ENCODE assay signal across 1 cellular context in genomic region chr16:11360581-11360980, GRCh38.
TF ChIP-seq lines count a peak whose summit lies in the region.

No MANE protein-coding gene starts in this region.

TF ChIP-seq in WTC11, 78 proteins besides CTCF, POLR2A, EP300 and RAD21 (continued from another document):
- TF ChIP-seq AFF4 (CRISPR knock-in tag; IDR thresholded peaks at IDR 0.05; ENCODE audit: borderline replicate concordance) (no peak), CREB1 (CRISPR knock-in tag; IDR thresholded peaks at IDR 0.05) (no peak), NFE2L1 (CRISPR knock-in tag; IDR thresholded peaks at IDR 0.05) (no peak), TEAD4 (CRISPR knock-in tag; IDR thresholded peaks at IDR 0.05) (no peak), ATF1 (CRISPR knock-in tag; IDR thresholded peaks at IDR 0.05) (no peak), STAT6 (CRISPR knock-in tag; conservative IDR thresholded peaks at IDR 0.05; ENCODE audit: low read depth) (no peak), ZSCAN18 (CRISPR knock-in tag; IDR thresholded peaks at IDR 0.05) (no peak), RELA (CRISPR knock-in tag; IDR thresholded peaks at IDR 0.05; ENCODE audit: borderline replicate concordance) (no peak), ZBTB21 (CRISPR knock-in tag; IDR thresholded peaks at IDR 0.05; ENCODE audit: borderline replicate concordance) (no peak), KAT7 (CRISPR knock-in tag; IDR thresholded peaks at IDR 0.05; ENCODE audit: borderline replicate concordance) (no peak)
- TF ChIP-seq, protein P1, sequence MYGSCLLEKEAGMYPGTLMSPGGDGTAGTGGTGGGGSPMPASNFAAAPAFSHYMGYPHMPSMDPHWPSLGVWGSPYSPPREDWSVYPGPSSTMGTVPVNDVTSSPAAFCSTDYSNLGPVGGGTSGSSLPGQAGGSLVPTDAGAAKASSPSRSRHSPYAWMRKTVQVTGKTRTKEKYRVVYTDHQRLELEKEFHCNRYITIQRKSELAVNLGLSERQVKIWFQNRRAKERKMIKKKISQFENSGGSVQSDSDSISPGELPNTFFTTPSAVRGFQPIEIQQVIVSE (CRISPR knock-in tag; IDR thresholded peaks at IDR 0.05; ENCODE audit: borderline replicate concordance): no peak
